1 cellular context compared by ENCODE assay signal in the genomic region with DNA sequence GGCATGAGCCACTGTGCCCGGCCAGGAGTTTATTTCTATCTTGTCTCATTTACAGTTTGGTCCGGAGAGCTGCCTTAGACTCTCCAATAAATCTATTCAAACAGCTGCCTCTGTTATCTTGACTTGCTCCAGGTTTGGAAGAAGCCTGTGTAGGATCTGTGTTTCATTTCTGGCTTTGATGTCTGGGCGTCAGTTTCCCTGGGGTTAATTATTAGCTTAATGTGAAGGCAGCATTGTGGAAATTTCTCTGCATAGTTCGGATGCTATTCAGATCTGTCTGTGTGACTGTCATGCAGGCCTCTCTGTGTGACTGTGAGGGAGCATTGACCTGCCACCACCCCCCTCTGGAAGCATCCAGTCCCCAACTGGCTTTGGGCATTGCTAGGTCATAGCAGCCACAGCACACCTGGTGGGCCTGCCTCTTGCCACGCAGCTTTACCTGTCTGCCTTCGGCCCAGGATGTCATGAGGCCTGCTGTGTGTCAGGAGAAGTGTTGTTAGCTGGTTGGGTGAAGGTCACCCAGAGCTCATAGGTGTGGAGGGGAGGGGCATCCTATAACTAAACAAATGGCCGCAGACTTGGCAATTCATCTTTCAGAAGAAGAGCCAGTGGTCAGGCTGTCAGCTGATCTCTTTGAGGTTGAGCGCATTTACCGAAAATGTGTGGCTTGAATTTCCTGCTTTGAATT.
TF ChIP-seq lines count a peak whose summit lies in the region.

No MANE protein-coding gene starts in this region.

TF ChIP-seq in HepG2, 621 proteins besides CTCF, POLR2A, EP300 and RAD21 (continued from another document):
- no peak for TF ChIP-seq ZNF776 (CRISPR knock-in tag; IDR thresholded peaks at IDR 0.05)
- TF ChIP-seq, protein P1, sequence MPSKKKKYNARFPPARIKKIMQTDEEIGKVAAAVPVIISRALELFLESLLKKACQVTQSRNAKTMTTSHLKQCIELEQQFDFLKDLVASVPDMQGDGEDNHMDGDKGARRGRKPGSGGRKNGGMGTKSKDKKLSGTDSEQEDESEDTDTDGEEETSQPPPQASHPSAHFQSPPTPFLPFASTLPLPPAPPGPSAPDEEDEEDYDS (CRISPR knock-in tag; IDR thresholded peaks at IDR 0.05), result peak; percentile 44; the same call in 1 of the 2 replicates
- TF ChIP-seq NR2C2 (CRISPR knock-in tag; IDR thresholded peaks at IDR 0.05; ENCODE audit: borderline replicate concordance), result 0 out of 2 replicates have a peak, but pooled peaks have one; percentile 41
- 0 out of 2 replicates have a peak, but pooled peaks have one; percentile 62 for TF ChIP-seq HNRNPUL1 (IDR thresholded peaks at IDR 0.05; ENCODE audit: low read depth, low read length)
- TF ChIP-seq NFE2L1 (CRISPR knock-in tag; IDR thresholded peaks at IDR 0.05; ENCODE audit: borderline replicate concordance), result no peak
- TF ChIP-seq, protein P2, sequence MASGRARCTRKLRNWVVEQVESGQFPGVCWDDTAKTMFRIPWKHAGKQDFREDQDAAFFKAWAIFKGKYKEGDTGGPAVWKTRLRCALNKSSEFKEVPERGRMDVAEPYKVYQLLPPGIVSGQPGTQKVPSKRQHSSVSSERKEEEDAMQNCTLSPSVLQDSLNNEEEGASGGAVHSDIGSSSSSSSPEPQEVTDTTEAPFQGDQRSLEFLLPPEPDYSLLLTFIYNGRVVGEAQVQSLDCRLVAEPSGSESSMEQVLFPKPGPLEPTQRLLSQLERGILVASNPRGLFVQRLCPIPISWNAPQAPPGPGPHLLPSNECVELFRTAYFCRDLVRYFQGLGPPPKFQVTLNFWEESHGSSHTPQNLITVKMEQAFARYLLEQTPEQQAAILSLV (CRISPR knock-in tag; IDR thresholded peaks at IDR 0.05; ENCODE audit: borderline replicate concordance), result no peak
- TF ChIP-seq, protein P3, sequence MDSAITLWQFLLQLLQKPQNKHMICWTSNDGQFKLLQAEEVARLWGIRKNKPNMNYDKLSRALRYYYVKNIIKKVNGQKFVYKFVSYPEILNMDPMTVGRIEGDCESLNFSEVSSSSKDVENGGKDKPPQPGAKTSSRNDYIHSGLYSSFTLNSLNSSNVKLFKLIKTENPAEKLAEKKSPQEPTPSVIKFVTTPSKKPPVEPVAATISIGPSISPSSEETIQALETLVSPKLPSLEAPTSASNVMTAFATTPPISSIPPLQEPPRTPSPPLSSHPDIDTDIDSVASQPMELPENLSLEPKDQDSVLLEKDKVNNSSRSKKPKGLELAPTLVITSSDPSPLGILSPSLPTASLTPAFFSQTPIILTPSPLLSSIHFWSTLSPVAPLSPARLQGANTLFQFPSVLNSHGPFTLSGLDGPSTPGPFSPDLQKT (CRISPR knock-in tag; IDR thresholded peaks at IDR 0.05; ENCODE audit: borderline replicate concordance), result no peak
- peak; percentile 60 for TF ChIP-seq MED1 (CRISPR knock-in tag; IDR thresholded peaks at IDR 0.05)
- TF ChIP-seq, protein P4, sequence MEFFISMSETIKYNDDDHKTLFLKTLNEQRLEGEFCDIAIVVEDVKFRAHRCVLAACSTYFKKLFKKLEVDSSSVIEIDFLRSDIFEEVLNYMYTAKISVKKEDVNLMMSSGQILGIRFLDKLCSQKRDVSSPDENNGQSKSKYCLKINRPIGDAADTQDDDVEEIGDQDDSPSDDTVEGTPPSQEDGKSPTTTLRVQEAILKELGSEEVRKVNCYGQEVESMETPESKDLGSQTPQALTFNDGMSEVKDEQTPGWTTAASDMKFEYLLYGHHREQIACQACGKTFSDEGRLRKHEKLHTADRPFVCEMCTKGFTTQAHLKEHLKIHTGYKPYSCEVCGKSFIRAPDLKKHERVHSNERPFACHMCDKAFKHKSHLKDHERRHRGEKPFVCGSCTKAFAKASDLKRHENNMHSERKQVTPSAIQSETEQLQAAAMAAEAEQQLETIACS (CRISPR knock-in tag; IDR thresholded peaks at IDR 0.05), result no peak
- no peak for TF ChIP-seq ZKSCAN1 (IDR thresholded peaks at IDR 0.05; ENCODE audit: low read length)
- TF ChIP-seq, protein P5, sequence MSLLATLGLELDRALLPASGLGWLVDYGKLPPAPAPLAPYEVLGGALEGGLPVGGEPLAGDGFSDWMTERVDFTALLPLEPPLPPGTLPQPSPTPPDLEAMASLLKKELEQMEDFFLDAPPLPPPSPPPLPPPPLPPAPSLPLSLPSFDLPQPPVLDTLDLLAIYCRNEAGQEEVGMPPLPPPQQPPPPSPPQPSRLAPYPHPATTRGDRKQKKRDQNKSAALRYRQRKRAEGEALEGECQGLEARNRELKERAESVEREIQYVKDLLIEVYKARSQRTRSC (CRISPR knock-in tag; IDR thresholded peaks at IDR 0.05; ENCODE audit: low read depth), result no peak
- 0 out of 2 replicates have a peak, but pooled peaks have one; percentile 35 for TF ChIP-seq TOPORS (CRISPR knock-in tag; IDR thresholded peaks at IDR 0.05)
- TF ChIP-seq NRL (CRISPR knock-in tag; IDR thresholded peaks at IDR 0.05; ENCODE audit: borderline replicate concordance), result no peak
- TF ChIP-seq PAWR (CRISPR knock-in tag; IDR thresholded peaks at IDR 0.05; ENCODE audit: borderline replicate concordance), result no peak
- TF ChIP-seq, protein P6, sequence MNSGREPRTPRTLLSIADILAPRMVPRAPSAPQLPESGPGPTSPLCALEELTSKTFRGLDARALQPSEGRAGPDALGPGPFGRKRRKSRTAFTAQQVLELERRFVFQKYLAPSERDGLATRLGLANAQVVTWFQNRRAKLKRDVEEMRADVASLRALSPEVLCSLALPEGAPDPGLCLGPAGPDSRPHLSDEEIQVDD (CRISPR knock-in tag; IDR thresholded peaks at IDR 0.05; ENCODE audit: borderline replicate concordance), result no peak
- TF ChIP-seq TP53 (CRISPR knock-in tag; conservative IDR thresholded peaks at IDR 0.05), result no peak
- TF ChIP-seq HNRNPL (IDR thresholded peaks at IDR 0.05; ENCODE audit: low read depth, low read length), result no peak
- TF ChIP-seq, protein P7, sequence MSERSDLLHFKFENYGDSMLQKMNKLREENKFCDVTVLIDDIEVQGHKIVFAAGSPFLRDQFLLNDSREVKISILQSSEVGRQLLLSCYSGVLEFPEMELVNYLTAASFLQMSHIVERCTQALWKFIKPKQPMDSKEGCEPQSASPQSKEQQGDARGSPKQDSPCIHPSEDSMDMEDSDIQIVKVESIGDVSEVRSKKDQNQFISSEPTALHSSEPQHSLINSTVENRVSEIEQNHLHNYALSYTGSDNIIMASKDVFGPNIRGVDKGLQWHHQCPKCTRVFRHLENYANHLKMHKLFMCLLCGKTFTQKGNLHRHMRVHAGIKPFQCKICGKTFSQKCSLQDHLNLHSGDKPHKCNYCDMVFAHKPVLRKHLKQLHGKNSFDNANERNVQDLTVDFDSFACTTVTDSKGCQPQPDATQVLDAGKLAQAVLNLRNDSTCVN (CRISPR knock-in tag; IDR thresholded peaks at IDR 0.05; ENCODE audit: borderline replicate concordance), result no peak
- TF ChIP-seq ZNF678 (CRISPR knock-in tag; IDR thresholded peaks at IDR 0.05), result no peak
- no peak; the same call in 1 of the 2 replicates for TF ChIP-seq ARNTL (CRISPR knock-in tag; IDR thresholded peaks at IDR 0.05)
- no peak for TF ChIP-seq PRPF4 (IDR thresholded peaks at IDR 0.05; ENCODE audit: low read depth, low read length, poor library complexity, severe bottlenecking)
- TF ChIP-seq, protein P8, sequence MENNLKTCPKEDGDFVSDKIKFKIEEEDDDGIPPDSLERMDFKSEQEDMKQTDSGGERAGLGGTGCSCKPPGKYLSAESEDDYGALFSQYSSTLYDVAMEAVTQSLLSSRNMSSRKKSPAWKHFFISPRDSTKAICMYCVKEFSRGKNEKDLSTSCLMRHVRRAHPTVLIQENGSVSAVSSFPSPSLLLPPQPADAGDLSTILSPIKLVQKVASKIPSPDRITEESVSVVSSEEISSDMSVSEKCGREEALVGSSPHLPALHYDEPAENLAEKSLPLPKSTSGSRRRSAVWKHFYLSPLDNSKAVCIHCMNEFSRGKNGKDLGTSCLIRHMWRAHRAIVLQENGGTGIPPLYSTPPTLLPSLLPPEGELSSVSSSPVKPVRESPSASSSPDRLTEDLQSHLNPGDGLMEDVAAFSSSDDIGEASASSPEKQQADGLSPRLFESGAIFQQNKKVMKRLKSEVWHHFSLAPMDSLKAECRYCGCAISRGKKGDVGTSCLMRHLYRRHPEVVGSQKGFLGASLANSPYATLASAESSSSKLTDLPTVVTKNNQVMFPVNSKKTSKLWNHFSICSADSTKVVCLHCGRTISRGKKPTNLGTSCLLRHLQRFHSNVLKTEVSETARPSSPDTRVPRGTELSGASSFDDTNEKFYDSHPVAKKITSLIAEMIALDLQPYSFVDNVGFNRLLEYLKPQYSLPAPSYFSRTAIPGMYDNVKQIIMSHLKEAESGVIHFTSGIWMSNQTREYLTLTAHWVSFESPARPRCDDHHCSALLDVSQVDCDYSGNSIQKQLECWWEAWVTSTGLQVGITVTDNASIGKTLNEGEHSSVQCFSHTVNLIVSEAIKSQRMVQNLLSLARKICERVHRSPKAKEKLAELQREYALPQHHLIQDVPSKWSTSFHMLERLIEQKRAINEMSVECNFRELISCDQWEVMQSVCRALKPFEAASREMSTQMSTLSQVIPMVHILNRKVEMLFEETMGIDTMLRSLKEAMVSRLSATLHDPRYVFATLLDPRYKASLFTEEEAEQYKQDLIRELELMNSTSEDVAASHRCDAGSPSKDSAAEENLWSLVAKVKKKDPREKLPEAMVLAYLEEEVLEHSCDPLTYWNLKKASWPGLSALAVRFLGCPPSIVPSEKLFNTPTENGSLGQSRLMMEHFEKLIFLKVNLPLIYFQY (CRISPR knock-in tag; IDR thresholded peaks at IDR 0.05; ENCODE audit: borderline replicate concordance), result peak; percentile 23; the same call in 1 of the 2 replicates
- TF ChIP-seq, protein P9, sequence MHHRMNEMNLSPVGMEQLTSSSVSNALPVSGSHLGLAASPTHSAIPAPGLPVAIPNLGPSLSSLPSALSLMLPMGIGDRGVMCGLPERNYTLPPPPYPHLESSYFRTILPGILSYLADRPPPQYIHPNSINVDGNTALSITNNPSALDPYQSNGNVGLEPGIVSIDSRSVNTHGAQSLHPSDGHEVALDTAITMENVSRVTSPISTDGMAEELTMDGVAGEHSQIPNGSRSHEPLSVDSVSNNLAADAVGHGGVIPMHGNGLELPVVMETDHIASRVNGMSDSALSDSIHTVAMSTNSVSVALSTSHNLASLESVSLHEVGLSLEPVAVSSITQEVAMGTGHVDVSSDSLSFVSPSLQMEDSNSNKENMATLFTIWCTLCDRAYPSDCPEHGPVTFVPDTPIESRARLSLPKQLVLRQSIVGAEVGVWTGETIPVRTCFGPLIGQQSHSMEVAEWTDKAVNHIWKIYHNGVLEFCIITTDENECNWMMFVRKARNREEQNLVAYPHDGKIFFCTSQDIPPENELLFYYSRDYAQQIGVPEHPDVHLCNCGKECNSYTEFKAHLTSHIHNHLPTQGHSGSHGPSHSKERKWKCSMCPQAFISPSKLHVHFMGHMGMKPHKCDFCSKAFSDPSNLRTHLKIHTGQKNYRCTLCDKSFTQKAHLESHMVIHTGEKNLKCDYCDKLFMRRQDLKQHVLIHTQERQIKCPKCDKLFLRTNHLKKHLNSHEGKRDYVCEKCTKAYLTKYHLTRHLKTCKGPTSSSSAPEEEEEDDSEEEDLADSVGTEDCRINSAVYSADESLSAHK (CRISPR knock-in tag; IDR thresholded peaks at IDR 0.05; ENCODE audit: borderline replicate concordance), result no peak
- TF ChIP-seq NFYC (CRISPR knock-in tag; IDR thresholded peaks at IDR 0.05), result no peak
- no peak for TF ChIP-seq SAFB2 (CRISPR knock-in tag; IDR thresholded peaks at IDR 0.05; ENCODE audit: borderline replicate concordance, low read depth)
- TF ChIP-seq SP4 (CRISPR knock-in tag; IDR thresholded peaks at IDR 0.05), result no peak
- TF ChIP-seq TEAD3 (CRISPR knock-in tag; optimal IDR thresholded peaks at IDR 0.05; ENCODE audit: borderline replicate concordance), result peak; percentile 90
- peak; percentile 53; the same call in 1 of the 2 replicates for TF ChIP-seq ZSCAN21 (CRISPR knock-in tag; IDR thresholded peaks at IDR 0.05; ENCODE audit: borderline replicate concordance)
- TF ChIP-seq PLRG1 (conservative IDR thresholded peaks at IDR 0.05), result no peak
- TF ChIP-seq, protein P10, sequence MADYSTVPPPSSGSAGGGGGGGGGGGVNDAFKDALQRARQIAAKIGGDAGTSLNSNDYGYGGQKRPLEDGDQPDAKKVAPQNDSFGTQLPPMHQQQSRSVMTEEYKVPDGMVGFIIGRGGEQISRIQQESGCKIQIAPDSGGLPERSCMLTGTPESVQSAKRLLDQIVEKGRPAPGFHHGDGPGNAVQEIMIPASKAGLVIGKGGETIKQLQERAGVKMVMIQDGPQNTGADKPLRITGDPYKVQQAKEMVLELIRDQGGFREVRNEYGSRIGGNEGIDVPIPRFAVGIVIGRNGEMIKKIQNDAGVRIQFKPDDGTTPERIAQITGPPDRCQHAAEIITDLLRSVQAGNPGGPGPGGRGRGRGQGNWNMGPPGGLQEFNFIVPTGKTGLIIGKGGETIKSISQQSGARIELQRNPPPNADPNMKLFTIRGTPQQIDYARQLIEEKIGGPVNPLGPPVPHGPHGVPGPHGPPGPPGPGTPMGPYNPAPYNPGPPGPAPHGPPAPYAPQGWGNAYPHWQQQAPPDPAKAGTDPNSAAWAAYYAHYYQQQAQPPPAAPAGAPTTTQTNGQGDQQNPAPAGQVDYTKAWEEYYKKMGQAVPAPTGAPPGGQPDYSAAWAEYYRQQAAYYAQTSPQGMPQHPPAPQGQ (CRISPR knock-in tag; IDR thresholded peaks at IDR 0.05; ENCODE audit: borderline replicate concordance), result no peak
- TF ChIP-seq, protein P11, sequence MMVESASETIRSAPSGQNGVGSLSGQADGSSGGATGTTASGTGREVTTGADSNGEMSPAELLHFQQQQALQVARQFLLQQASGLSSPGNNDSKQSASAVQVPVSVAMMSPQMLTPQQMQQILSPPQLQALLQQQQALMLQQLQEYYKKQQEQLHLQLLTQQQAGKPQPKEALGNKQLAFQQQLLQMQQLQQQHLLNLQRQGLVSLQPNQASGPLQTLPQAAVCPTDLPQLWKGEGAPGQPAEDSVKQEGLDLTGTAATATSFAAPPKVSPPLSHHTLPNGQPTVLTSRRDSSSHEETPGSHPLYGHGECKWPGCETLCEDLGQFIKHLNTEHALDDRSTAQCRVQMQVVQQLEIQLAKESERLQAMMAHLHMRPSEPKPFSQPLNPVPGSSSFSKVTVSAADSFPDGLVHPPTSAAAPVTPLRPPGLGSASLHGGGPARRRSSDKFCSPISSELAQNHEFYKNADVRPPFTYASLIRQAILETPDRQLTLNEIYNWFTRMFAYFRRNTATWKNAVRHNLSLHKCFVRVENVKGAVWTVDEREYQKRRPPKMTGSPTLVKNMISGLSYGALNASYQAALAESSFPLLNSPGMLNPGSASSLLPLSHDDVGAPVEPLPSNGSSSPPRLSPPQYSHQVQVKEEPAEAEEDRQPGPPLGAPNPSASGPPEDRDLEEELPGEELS (CRISPR knock-in tag; IDR thresholded peaks at IDR 0.05), result peak; percentile 80
- TF ChIP-seq ZNF337 (CRISPR knock-in tag; IDR thresholded peaks at IDR 0.05; ENCODE audit: borderline replicate concordance, low read depth), result no peak
- TF ChIP-seq, protein P12, sequence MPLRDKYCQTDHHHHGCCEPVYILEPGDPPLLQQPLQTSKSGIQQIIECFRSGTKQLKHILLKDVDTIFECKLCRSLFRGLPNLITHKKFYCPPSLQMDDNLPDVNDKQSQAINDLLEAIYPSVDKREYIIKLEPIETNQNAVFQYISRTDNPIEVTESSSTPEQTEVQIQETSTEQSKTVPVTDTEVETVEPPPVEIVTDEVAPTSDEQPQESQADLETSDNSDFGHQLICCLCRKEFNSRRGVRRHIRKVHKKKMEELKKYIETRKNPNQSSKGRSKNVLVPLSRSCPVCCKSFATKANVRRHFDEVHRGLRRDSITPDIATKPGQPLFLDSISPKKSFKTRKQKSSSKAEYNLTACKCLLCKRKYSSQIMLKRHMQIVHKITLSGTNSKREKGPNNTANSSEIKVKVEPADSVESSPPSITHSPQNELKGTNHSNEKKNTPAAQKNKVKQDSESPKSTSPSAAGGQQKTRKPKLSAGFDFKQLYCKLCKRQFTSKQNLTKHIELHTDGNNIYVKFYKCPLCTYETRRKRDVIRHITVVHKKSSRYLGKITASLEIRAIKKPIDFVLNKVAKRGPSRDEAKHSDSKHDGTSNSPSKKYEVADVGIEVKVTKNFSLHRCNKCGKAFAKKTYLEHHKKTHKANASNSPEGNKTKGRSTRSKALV (CRISPR knock-in tag; IDR thresholded peaks at IDR 0.05), result no peak; the same call in 1 of the 2 replicates
TF ChIP-seq in HepG2: peak in this region for 173.
